In genomic region chr11:17922474-17922788, GRCh38 we compare ENCODE assay signal across 13 cellular contexts.
"Had no signal": no experiment of that assay in that cellular context is flagged by ENCODE, and none has a peak within 500 bp of the region (broad histone marks: within the 10 kb centered on the region; RNA-seq: fewer than 3 reads in every experiment).

No MANE protein-coding gene starts in this region.

- H3K9me3 ChIP-seq: ascending aorta, psoas muscle, right lobe of liver, suprapubic skin, upper lobe of left lung had no signal

- H3K27me3 ChIP-seq: ascending aorta, dorsolateral prefrontal cortex, right lobe of liver, suprapubic skin, upper lobe of left lung had no signal

- H3K4me3 ChIP-seq: ascending aorta, dorsolateral prefrontal cortex, psoas muscle, right lobe of liver, suprapubic skin, upper lobe of left lung had no signal

- H3K36me3 ChIP-seq: right lobe of liver had no signal

- H3K4me1 ChIP-seq: ascending aorta had no signal

- DNase-seq: activated CD4-positive, alpha-beta T cell treated with anti-CD3 and anti-CD28 coated beads, Interleukin-2, amount 50 U/mL, for 48 hours; activated naive CD4-positive, alpha-beta T cell treated with Interleukin-2 at 50 U/mL for 16 hours; activated naive CD8-positive, alpha-beta T cell treated with anti-CD3 and anti-CD28 coated beads, Interleukin-2, amount 50 U/mL, for 24 hours; mesendoderm; natural killer cell; right lobe of liver; T-cell; T1000 had no signal

- H3K27ac ChIP-seq: ascending aorta, psoas muscle, suprapubic skin had no signal
